29 cellular contexts compared by ENCODE assay signal in genomic region chr3:33364531-33365128, GRCh38.
DNase-seq lines count a peak whose midpoint lies in the region; ATAC-seq lines count a peak whose summit lies in the region.
"Had no signal": no experiment of that assay in that cellular context is flagged by ENCODE, and none has a peak within 500 bp of the region (broad histone marks: within the 10 kb centered on the region; RNA-seq: fewer than 3 reads in every experiment).

No MANE protein-coding gene starts in this region.

- H3K23ac ChIP-seq in mesendoderm (ENCODE audit: low read length) = no peak overlapping the region

- H2BK120ac ChIP-seq in mesendoderm (ENCODE audit: low read depth, low read length) = no peak overlapping the region

- H3K36me3 ChIP-seq in SJSA1 = peaks cover 15% of the 10 kb centered on the region
- H3K36me3 ChIP-seq in mesendoderm (ENCODE audit: control insufficient read depth, insufficient read depth, low read length) = no peaks in the 10 kb centered on the region
- H3K36me3 ChIP-seq: esophagus squamous epithelium, lower lobe of right lung, thyroid gland had no signal

- H3K4me2 ChIP-seq in mesendoderm (ENCODE audit: low read length) = no peak overlapping the region

- no peak overlapping the region for H3K56ac ChIP-seq in mesendoderm (ENCODE audit: low read length)

- peaks cover 28% of the 10 kb centered on the region for H3K4me1 ChIP-seq in SJSA1 (replicated peaks)
- no peaks in the 10 kb centered on the region for H3K4me1 ChIP-seq in mesendoderm (ENCODE audit: control insufficient read depth, low read depth, low read length)
- H3K4me1 ChIP-seq: lower lobe of right lung, parathyroid adenoma had no signal

- H2BK5ac ChIP-seq in mesendoderm (ENCODE audit: low read length) = no peak overlapping the region

- no CpG with 5 or more reads among the region's 10 CpGs for WGBS in mesendoderm (ENCODE audit: extremely low coverage, insufficient coverage, low lambda C conversion rate)

- H3K79me1 ChIP-seq in mesendoderm (ENCODE audit: low read length) = no peaks in the 10 kb centered on the region

- H2AK5ac ChIP-seq in mesendoderm (ENCODE audit: low read length) = no peak overlapping the region

- H4K8ac ChIP-seq in mesendoderm (ENCODE audit: low read depth, low read length) = no peak overlapping the region

- no peaks in the 10 kb centered on the region for H3K9me3 ChIP-seq in SJSA1 (replicated peaks)
- H3K9me3 ChIP-seq: body of pancreas, esophagus squamous epithelium, lower lobe of right lung, thyroid gland had no signal

- DNase-seq in EL (peak; percentile 43), SJSA1 (ENCODE audit: low read depth in 1 of 2, low spot score in 2 of 2) (peak; percentile 18 to 44), dedifferentiated amniotic fluid mesenchymal stem cell (ENCODE audit: extremely low spot score) (peak; percentile 42), mesendoderm (peak; percentile 38), KG1 (lab: John Stamatoyannopoulos, UW) (no peak), NOMO-1 treated with dmso at 0.1 percent for 144 hours (lab: John Stamatoyannopoulos, UW; ENCODE audit: unreplicated experiment) (no peak), activated gamma-delta T cell treated with Interleukin-2 at 50 U/mL for 16 hours (no peak)
- DNase-seq: activated CD4-positive, alpha-beta T cell treated with anti-CD3 and anti-CD28 coated beads, Interleukin-2, amount 50 U/mL, for 1 hour; activated CD8-positive, alpha-beta memory T cell treated with anti-CD3 and anti-CD28 coated beads, Interleukin-2, amount 10 ng/mL, durations not matched to agents 7 days and 5 days; AML-193; body of pancreas; CD4-positive, alpha-beta memory T cell; esophagus squamous epithelium; glutamatergic neuron; H7; kidney glomerular epithelial cell; lower lobe of right lung; NCI-H1105 treated with DMSO at 0.1 percent for 48 hours; NCI-H2081; NCI-H345; NCI-H748 treated with DMSO at 0.1 percent for 48 hours; right cardiac atrium; thyroid gland had no signal

- no peak overlapping the region for H2BK15ac ChIP-seq in mesendoderm (replicated peaks; ENCODE audit: low read depth)

- no peak for ATAC-seq in GM21515 (IDR thresholded peaks at IDR 0.05; ENCODE audit: unreplicated experiment)
- ATAC-seq: activated CD8-positive, alpha-beta memory T cell treated with anti-CD3 and anti-CD28 coated beads, Interleukin-2, amount 10 ng/mL, durations not matched to agents 7 days and 5 days; activated naive CD4-positive, alpha-beta T cell treated with anti-CD3 and anti-CD28 coated beads, Interleukin-2, amount 50 U/mL, for 72 hours; activated T-helper 17 cell treated with anti-CD3 and anti-CD28 coated beads, Interleukin-2, amount 50 U/mL, for 72 hours; body of pancreas; lower lobe of right lung; right cardiac atrium; SK-N-SH treated with all-trans-retinoic acid at 6 μM for 48 hours had no signal

- H3K4ac ChIP-seq in mesendoderm (ENCODE audit: low read depth, low read length) = no peak overlapping the region

- H3K9ac ChIP-seq in mesendoderm (ENCODE audit: low read length) = no peak overlapping the region
- H3K9ac ChIP-seq: parathyroid adenoma had no signal

- no peaks in the 10 kb centered on the region for H3K79me2 ChIP-seq in mesendoderm (ENCODE audit: control insufficient read depth, insufficient read depth, low read length)
- H3K79me2 ChIP-seq: parathyroid adenoma had no signal

- no peak overlapping the region for H4K5ac ChIP-seq in mesendoderm (ENCODE audit: low read length)

- no peak overlapping the region for H3K18ac ChIP-seq in mesendoderm (ENCODE audit: low read length)

- no peak overlapping the region for H3K27ac ChIP-seq in SJSA1
- H3K27ac ChIP-seq in mesendoderm (ENCODE audit: low read depth, low read length) = no peak overlapping the region
- H3K27ac ChIP-seq: body of pancreas, esophagus squamous epithelium, lower lobe of right lung, parathyroid adenoma, RWPE1, thyroid gland had no signal

- H3K27me3 ChIP-seq in SJSA1 (replicated peaks) (no peaks in the 10 kb centered on the region), mesendoderm (ENCODE audit: insufficient read depth, low read length, poor library complexity) (no peaks in the 10 kb centered on the region)
- H3K27me3 ChIP-seq: body of pancreas, esophagus squamous epithelium, thyroid gland had no signal

- H3K4me3 ChIP-seq in SJSA1 = no peak overlapping the region
- H3K4me3 ChIP-seq in mesendoderm (ENCODE audit: low read length) = no peak overlapping the region
- H3K4me3 ChIP-seq: body of pancreas, esophagus squamous epithelium, lower lobe of right lung, thyroid gland had no signal

Comparison
In these comparisons a context has a peak if more than half of its experiments do, and no peak if none do; other contexts are left out.
1. DNase-seq: peak in EL (single experiment), SJSA1 (2 of 2), dedifferentiated amniotic fluid mesenchymal stem cell (single experiment) and mesendoderm (single experiment); none in KG1 (single experiment), NOMO-1 treated with dmso at 0.1 percent for 144 hours (single experiment) and activated gamma-delta T cell treated with Interleukin-2 at 50 U/mL for 16 hours (single experiment).